8 cellular contexts compared by ENCODE assay signal in genomic region chr10:46228076-46229071, GRCh38. TPM values are rescaled to one million over a fixed set of nuclear protein-coding genes. Genes with fewer than 3 reads are reported as not detected.
A peak's percentile ranks its signal among the peaks of the same experiment; 100 is the strongest.
DNase-seq lines count a peak whose midpoint lies in the region; ATAC-seq and TF ChIP-seq lines count a peak whose summit lies in the region.

No MANE protein-coding gene starts in this region.

- H3K36me3 ChIP-seq in gastroesophageal sphincter (no peaks in the 10 kb centered on the region), thoracic aorta (no peaks in the 10 kb centered on the region)

- 20% methylated on average over 1 of the region's 11 CpGs; no CpG with 5 or more reads in 1 of the 2 donors for WGBS in gastroesophageal sphincter (ENCODE audit: low coverage in 1 of 2), 2 donors

- TF ChIP-seq POLR2A in gastroesophageal sphincter (IDR thresholded peaks at IDR 0.05): no peak

- H3K27me3 ChIP-seq in gastroesophageal sphincter (peaks cover 5% of the 10 kb centered on the region), thoracic aorta (replicated peaks; ENCODE audit: insufficient read depth) (no peaks in the 10 kb centered on the region)

- H3K4me3 ChIP-seq in gastroesophageal sphincter (no peak overlapping the region), thoracic aorta (no peak overlapping the region)

- peak; percentile 12 for DNase-seq in NK-92 treated with Interleukin-12 subunit alpha and Interleukin-12 subunit beta, amount 100 ng/mL, for 24 hours (lab: John Stamatoyannopoulos, UW)
- DNase-seq in NK-92 (lab: John Stamatoyannopoulos, UW; ENCODE audit: unreplicated experiment) (no peak), SIG-M5 treated with dmso at 0.1 percent for 504 hours (lab: John Stamatoyannopoulos, UW; ENCODE audit: unreplicated experiment) (peak; percentile 66), omental fat pad (ENCODE audit: low spot score) (peak; percentile 60), thoracic aorta (ENCODE audit: low spot score) (peak; percentile 19)
- peak; percentile 51 for DNase-seq in activated gamma-delta T cell treated with anti-CD3 and anti-CD28 coated beads, Interleukin-2, amount 50 U/mL, for 16 hours (ENCODE audit: low read depth)

- TF ChIP-seq CTCF in gastroesophageal sphincter (IDR thresholded peaks at IDR 0.05): peak in 3 of 4 experiments; percentile 85 to 96 (median 91)
- TF ChIP-seq CTCF in omental fat pad (IDR thresholded peaks at IDR 0.05): peak in 1 of 3 donors; percentile 76
- TF ChIP-seq CTCF in thoracic aorta (IDR thresholded peaks at IDR 0.05): peak; percentile 87

- H3K4me1 ChIP-seq in gastroesophageal sphincter (no peaks in the 10 kb centered on the region), thoracic aorta (ENCODE audit: control insufficient read depth in 1 of 2, low read depth in 2 of 2) (no peaks in the 10 kb centered on the region)

- H3K9me3 ChIP-seq in gastroesophageal sphincter: peaks cover 0 to 6% (median 0%) of the 10 kb centered on the region in 3 donors
- no peaks in the 10 kb centered on the region for H3K9me3 ChIP-seq in thoracic aorta

- ATAC-seq in HG03432 (IDR thresholded peaks at IDR 0.05; ENCODE audit: unreplicated experiment): peak; percentile 84
- peak; percentile 79 for ATAC-seq in gastroesophageal sphincter
- peak; percentile 81 for ATAC-seq in omental fat pad (ENCODE audit: low FRiP score)
- peak; percentile 79 for ATAC-seq in thoracic aorta (ENCODE audit: insufficient number of reproducible peaks, low FRiP score, low read depth)

- H3K27ac ChIP-seq in gastroesophageal sphincter (no peak overlapping the region), thoracic aorta (no peak overlapping the region)

- no peak for TF ChIP-seq EP300 in gastroesophageal sphincter (IDR thresholded peaks at IDR 0.05)

RNA-seq across cellular contexts. Expression of gene ANTXRL, which starts 58.4 kb away (rescaled TPM):
- total RNA-seq in gastroesophageal sphincter (not detected), omental fat pad (not detected), thoracic aorta (not detected)
